23 cellular contexts compared by ENCODE assay signal in the genomic region with DNA sequence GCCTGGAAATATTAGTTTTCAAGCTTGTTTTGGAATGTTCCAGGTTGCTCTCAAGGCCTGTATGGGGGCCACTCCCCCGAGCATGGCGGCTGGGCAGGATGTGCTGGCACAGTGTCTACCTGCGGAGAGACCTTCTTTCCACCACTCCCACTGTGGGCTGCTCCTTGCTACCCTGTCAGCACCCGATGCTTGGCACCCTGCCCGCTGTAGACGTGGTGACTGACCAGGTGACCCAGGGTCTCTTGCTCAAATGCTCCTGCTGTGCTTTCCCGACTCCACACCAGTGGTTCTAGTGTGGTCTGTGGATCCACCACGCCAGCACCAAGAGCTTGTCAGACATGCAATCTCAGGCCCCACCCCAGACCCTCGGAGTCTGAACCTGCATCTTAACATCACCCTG.
"Had no signal": no experiment of that assay in that cellular context is flagged by ENCODE, and none has a peak within 500 bp of the region (broad histone marks: within the 10 kb centered on the region; RNA-seq: fewer than 3 reads in every experiment).

No MANE protein-coding gene starts in this region.

- H3K4me3 ChIP-seq: colonic mucosa, coronary artery, dorsolateral prefrontal cortex, esophagus muscularis mucosa, esophagus squamous epithelium, gastrocnemius medialis, gastroesophageal sphincter, heart left ventricle, heart right ventricle had no signal

- H3K9me3 ChIP-seq: colonic mucosa, esophagus muscularis mucosa, esophagus squamous epithelium, gastrocnemius medialis, gastroesophageal sphincter, heart left ventricle, heart right ventricle had no signal

- H3K4me1 ChIP-seq: colonic mucosa, esophagus muscularis mucosa, esophagus squamous epithelium, gastrocnemius medialis, gastroesophageal sphincter, heart left ventricle had no signal

- H3K27ac ChIP-seq: colonic mucosa, coronary artery, dorsolateral prefrontal cortex, epithelial cell of prostate, esophagus muscularis mucosa, esophagus squamous epithelium, foreskin keratinocyte, gastrocnemius medialis, gastroesophageal sphincter, heart left ventricle, heart right ventricle had no signal

- H3K27me3 ChIP-seq: colonic mucosa, esophagus muscularis mucosa, foreskin keratinocyte, gastrocnemius medialis had no signal

- H3K36me3 ChIP-seq: colonic mucosa, esophagus muscularis mucosa, esophagus squamous epithelium, gastrocnemius medialis, gastroesophageal sphincter, heart left ventricle, heart right ventricle had no signal

- ATAC-seq: effector memory CD8-positive, alpha-beta T cell; esophagus mucosa; foreskin keratinocyte; gastrocnemius medialis; gastroesophageal sphincter; heart left ventricle; heart right ventricle had no signal

- DNase-seq: colonic mucosa; cortex of kidney; dermis blood vessel endothelial cell; dorsolateral prefrontal cortex; effector CD4-positive, alpha-beta T cell; effector CD8-positive, alpha-beta T cell; effector memory CD4-positive, alpha-beta T cell; effector memory CD8-positive, alpha-beta T cell; endodermal cell; erythroblast; esophagus squamous epithelium; foreskin melanocyte; gastrocnemius medialis; glutamatergic neuron; head of caudate nucleus; heart left ventricle; heart right ventricle had no signal
